8 cellular contexts compared by ENCODE assay signal in genomic region chr10:69573056-69573806, GRCh38. TPM values are rescaled to one million over a fixed set of nuclear protein-coding genes. Genes with fewer than 3 reads are reported as not detected.
DNase-seq lines count a peak whose midpoint lies in the region; ATAC-seq lines count a peak whose summit lies in the region.

A gene with protein sequence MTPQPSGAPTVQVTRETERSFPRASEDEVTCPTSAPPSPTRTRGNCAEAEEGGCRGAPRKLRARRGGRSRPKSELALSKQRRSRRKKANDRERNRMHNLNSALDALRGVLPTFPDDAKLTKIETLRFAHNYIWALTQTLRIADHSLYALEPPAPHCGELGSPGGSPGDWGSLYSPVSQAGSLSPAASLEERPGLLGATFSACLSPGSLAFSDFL (minus strand): TSS chr10:69573422. CDS start chr10:69573043, 379 bp downstream.

- peaks cover 0 to 2% of the 10 kb centered on the region in 2 donors for H3K9me3 ChIP-seq in esophagus (ENCODE audit: control insufficient read depth in 2 of 2, insufficient read depth in 1 of 2, low read depth in 1 of 2, low read length in 1 of 2)

- DNase-seq in activated CD4-positive, CD25-positive, alpha-beta regulatory T cell treated with anti-CD3 and anti-CD28 coated beads, Interleukin-2, amount 50 U/mL, for 72 hours: no peak
- peak; percentile 43 for DNase-seq in NCI-H1105 (lab: John Stamatoyannopoulos, UW)
- peak; percentile 67 for DNase-seq in stimulated activated naive B cell treated with anti-CD40 and anti-IgM and Interleukin-4, amounts not matched to agents 10 μg/mL and 1 μg/mL and 100 μg/mL, for 72 hours
- no peak for DNase-seq in HuH-7.5 (ENCODE audit: low spot score)
- no peak for DNase-seq in OCI-M2 (lab: John Stamatoyannopoulos, UW; ENCODE audit: unreplicated experiment)
- DNase-seq in HUDEP-2 (lab: John Stamatoyannopoulos, UW; ENCODE audit: unreplicated experiment in 76 of 76): no peak

- H3K9me3 Mint-ChIP-seq in stimulated activated naive B cell treated with anti-CD40 and anti-IgM and Interleukin-4, amounts not matched to agents 10 μg/mL and 1 μg/mL and 100 μg/mL, for 72 hours: no peaks in the 10 kb centered on the region

- H3K4me1 Mint-ChIP-seq in stimulated activated naive B cell treated with anti-CD40 and anti-IgM and Interleukin-4, amounts not matched to agents 10 μg/mL and 1 μg/mL and 100 μg/mL, for 72 hours: peaks cover 24 to 35% of the 10 kb centered on the region in 2 donors

- peaks cover 3 to 8% of the 10 kb centered on the region in 2 donors for H3K4me1 ChIP-seq in esophagus (ENCODE audit: control insufficient read depth in 2 of 2, insufficient read depth in 2 of 2, low read length in 1 of 2)

- no peak within 1 kb of the TSS for H3K27ac ChIP-seq in esophagus (ENCODE audit: low read depth in 2 of 2, low read length in 1 of 2)

- H3K27ac Mint-ChIP-seq in stimulated activated naive B cell treated with anti-CD40 and anti-IgM and Interleukin-4, amounts not matched to agents 10 μg/mL and 1 μg/mL and 100 μg/mL, for 72 hours: peak within 1 kb of the TSS; percentile 91

- no peaks in the 10 kb centered on the region for H3K36me3 ChIP-seq in esophagus (ENCODE audit: control insufficient read depth in 2 of 2, insufficient read depth in 2 of 2, low read length in 1 of 2)

- H3K4me3 ChIP-seq in esophagus (ENCODE audit: low read depth in 1 of 2, low read length in 2 of 2): peak within 1 kb of the TSS; percentile 13 to 25

- peaks cover 28 to 48% of the 10 kb centered on the region in 2 donors for H3K27me3 ChIP-seq in esophagus (ENCODE audit: control insufficient read depth in 1 of 2, insufficient read depth in 2 of 2, low read length in 2 of 2)

- peak; percentile 11 to 12 for ATAC-seq in activated CD4-positive, CD25-positive, alpha-beta regulatory T cell treated with anti-CD3 and anti-CD28 coated beads, Interleukin-2, amount 50 U/mL, for 24 hours
- ATAC-seq in stimulated activated naive B cell treated with anti-CD40 and anti-IgM and Interleukin-4, amounts not matched to agents 10 μg/mL and 1 μg/mL and 100 μg/mL, for 72 hours (replicated peaks): peak; percentile 87

- 1 to 2% methylated on average over 51 to 53 of the region's 53 CpGs for WGBS in esophagus, 2 donors

- peaks cover 74 to 94% of the 10 kb centered on the region in 2 donors for H3K27me3 Mint-ChIP-seq in stimulated activated naive B cell treated with anti-CD40 and anti-IgM and Interleukin-4, amounts not matched to agents 10 μg/mL and 1 μg/mL and 100 μg/mL, for 72 hours

- peak within 1 kb of the TSS; percentile 77 to 79 for H3K4me3 Mint-ChIP-seq in stimulated activated naive B cell treated with anti-CD40 and anti-IgM and Interleukin-4, amounts not matched to agents 10 μg/mL and 1 μg/mL and 100 μg/mL, for 72 hours

- peaks cover 3% of the 10 kb centered on the region in 2 donors for H3K36me3 Mint-ChIP-seq in stimulated activated naive B cell treated with anti-CD40 and anti-IgM and Interleukin-4, amounts not matched to agents 10 μg/mL and 1 μg/mL and 100 μg/mL, for 72 hours

RNA-seq across cellular contexts. Expression of the gene that starts here (rescaled TPM):
- polyA plus RNA-seq in esophagus: not detected

Comparison
In these comparisons a context has a peak if more than half of its experiments do, and no peak if none do; other contexts are left out.
1. DNase-seq: peak in NCI-H1105 (single experiment) and stimulated activated naive B cell treated with anti-CD40 and anti-IgM and Interleukin-4, amounts not matched to agents 10 μg/mL and 1 μg/mL and 100 μg/mL, for 72 hours (single experiment); none in activated CD4-positive, CD25-positive, alpha-beta regulatory T cell treated with anti-CD3 and anti-CD28 coated beads, Interleukin-2, amount 50 U/mL, for 72 hours (single experiment), HuH-7.5 (single experiment), OCI-M2 (single experiment) and HUDEP-2 (0 of 76).